In genomic region chr1:119713538-119714456, GRCh38 we compare ENCODE assay signal across 8 cellular contexts. TPM values are rescaled to one million over a fixed set of nuclear protein-coding genes. Genes with fewer than 3 reads are reported as not detected.
DNase-seq lines count a peak whose midpoint lies in the region; ATAC-seq and TF ChIP-seq lines count a peak whose summit lies in the region.

No MANE protein-coding gene starts in this region.

- H3K36me3 ChIP-seq in endodermal cell (ENCODE audit: control insufficient read depth, insufficient read depth, low read length) = no peaks in the 10 kb centered on the region

- H3K36me3 Mint-ChIP-seq in endodermal cell (ENCODE audit: low read depth) = peaks cover 3% of the 10 kb centered on the region
- peaks cover 6% of the 10 kb centered on the region for H3K36me3 Mint-ChIP-seq in natural killer cell treated with Interleukin-12 subunit alpha and Interleukin-12 subunit beta and Interleukin-15 and Interleukin-18, amount 100 ng/mL, for 72 hours

- peaks cover 12% of the 10 kb centered on the region for H3K4me1 ChIP-seq in endodermal cell (ENCODE audit: control insufficient read depth, insufficient read depth, low read length)

- peak overlapping the region; percentile 96 for H3K27ac ChIP-seq in endodermal cell (ENCODE audit: low read depth, low read length)

- H3K27me3 ChIP-seq in endodermal cell (ENCODE audit: control insufficient read depth, insufficient read depth, low read length, poor library complexity, severe bottlenecking) = no peaks in the 10 kb centered on the region

- WGBS in endodermal cell (ENCODE audit: insufficient coverage in 1 of 2, insufficient read length in 1 of 2), 2 experiments = 53 to 57% methylated on average over 6 to 8 of the region's 8 CpGs
- WGBS in lower leg skin, 2 donors = 40 to 44% methylated on average over 8 of the region's 8 CpGs

- DNase-seq in NCI-H2029 (lab: John Stamatoyannopoulos, UW) (peak; percentile 12), NCI-H2029 treated with DMSO at 0.1 percent for 48 hours (lab: John Stamatoyannopoulos, UW) (no peak), NCI-H82 treated with DMSO at 0.1 percent for 48 hours (lab: John Stamatoyannopoulos, UW; ENCODE audit: unreplicated experiment) (peak; percentile 65), endodermal cell (peak; percentile 81), lower leg skin (ENCODE audit: low spot score in 2 of 2) (no peak)
- DNase-seq in natural killer cell treated with Interleukin-12 subunit alpha and Interleukin-12 subunit beta and Interleukin-15 and Interleukin-18, amount 100 ng/mL, for 72 hours (ENCODE audit: low spot score) = no peak
- no peak for DNase-seq in NK-92 treated with Interleukin-12 subunit alpha and Interleukin-12 subunit beta, amount 100 ng/mL, for 24 hours (lab: John Stamatoyannopoulos, UW)

- H3K9ac ChIP-seq in endodermal cell (ENCODE audit: extremely low read depth, low read length, poor library complexity, severe bottlenecking) = peak overlapping the region; percentile 94

- peaks cover 2% of the 10 kb centered on the region for H3K27me3 Mint-ChIP-seq in endodermal cell (ENCODE audit: insufficient read depth)
- H3K27me3 Mint-ChIP-seq in natural killer cell treated with Interleukin-12 subunit alpha and Interleukin-12 subunit beta and Interleukin-15 and Interleukin-18, amount 100 ng/mL, for 72 hours = peaks cover 20 to 22% of the 10 kb centered on the region in 2 donors

- ATAC-seq in natural killer cell treated with Interleukin-12 subunit alpha and Interleukin-12 subunit beta and Interleukin-15 and Interleukin-18, amount 100 ng/mL, for 72 hours = no peak
- no peak for ATAC-seq in GM21423 (IDR thresholded peaks at IDR 0.05; ENCODE audit: unreplicated experiment)

- no peak for TF ChIP-seq POLR2A in lower leg skin (IDR thresholded peaks at IDR 0.05)

- H3K4me3 ChIP-seq in endodermal cell (ENCODE audit: low read length) = peak overlapping the region; percentile 99
- H3K4me3 ChIP-seq in lower leg skin (ENCODE audit: low read depth, poor library complexity, severe bottlenecking) = no peak overlapping the region

- TF ChIP-seq CTCF in endodermal cell (conservative IDR thresholded peaks at IDR 0.05) (no peak), lower leg skin (IDR thresholded peaks at IDR 0.05) (no peak)

- H3K27ac Mint-ChIP-seq in endodermal cell = peak overlapping the region; percentile 91
- peak overlapping the region in 1 of 2 donors; percentile 86 for H3K27ac Mint-ChIP-seq in natural killer cell treated with Interleukin-12 subunit alpha and Interleukin-12 subunit beta and Interleukin-15 and Interleukin-18, amount 100 ng/mL, for 72 hours

- peak overlapping the region; percentile 90 for H3K4me3 Mint-ChIP-seq in endodermal cell
- peak overlapping the region; percentile 79 for H3K4me3 Mint-ChIP-seq in natural killer cell treated with Interleukin-12 subunit alpha and Interleukin-12 subunit beta and Interleukin-15 and Interleukin-18, amount 100 ng/mL, for 72 hours

- intact Hi-C loops in lower leg skin (cut with DNase I; ENCODE audit: low total_unique reads) = no loop called here

- no peaks in the 10 kb centered on the region for H3K9me3 Mint-ChIP-seq in endodermal cell
- H3K9me3 Mint-ChIP-seq in natural killer cell treated with Interleukin-12 subunit alpha and Interleukin-12 subunit beta and Interleukin-15 and Interleukin-18, amount 100 ng/mL, for 72 hours = no peaks in the 10 kb centered on the region

- no peaks in the 10 kb centered on the region for H3K9me3 ChIP-seq in endodermal cell (ENCODE audit: control insufficient read depth, low read length)

- peaks cover 40% of the 10 kb centered on the region for H3K4me1 Mint-ChIP-seq in endodermal cell
- peaks cover 19 to 28% of the 10 kb centered on the region in 2 donors for H3K4me1 Mint-ChIP-seq in natural killer cell treated with Interleukin-12 subunit alpha and Interleukin-12 subunit beta and Interleukin-15 and Interleukin-18, amount 100 ng/mL, for 72 hours (ENCODE audit: low read depth in 2 of 2)

RNA-seq across cellular contexts. Expression of gene PHGDH, which starts 2.1 kb away (rescaled TPM):
- total RNA-seq in endodermal cell (100 to 1,000 TPM; 156 to 176 TPM), lower leg skin (10 to 100 TPM; 55.1 to 94.2 (median 73.5) TPM)
- polyA plus RNA-seq in endodermal cell (2013, experiment 1 of 2) = 234 TPM
- polyA plus RNA-seq in endodermal cell (2013, experiment 2 of 2) = 177 TPM
- total RNA-seq in natural killer cell treated with Interleukin-12 subunit alpha and Interleukin-12 subunit beta and Interleukin-15 and Interleukin-18, amount 100 ng/mL, for 72 hours = 10 to 100 TPM; 37.6 to 42.1 TPM

RNA-seq across cellular contexts. Expression of gene HMGCS2, which starts 54.9 kb away (rescaled TPM):
- total RNA-seq in endodermal cell (not detected), lower leg skin (100 to 1,000 TPM in 2 of 4 donors, 10 to 100 TPM in 2; 23.9 to 400 (median 93.4) TPM)
- 0.64 TPM for polyA plus RNA-seq in endodermal cell (2013, experiment 1 of 2)
- 0.91 TPM for polyA plus RNA-seq in endodermal cell (2013, experiment 2 of 2)
- total RNA-seq in natural killer cell treated with Interleukin-12 subunit alpha and Interleukin-12 subunit beta and Interleukin-15 and Interleukin-18, amount 100 ng/mL, for 72 hours = not detected

Comparison
In these comparisons a context has a peak if more than half of its experiments do, and no peak if none do; other contexts are left out.
1. DNase-seq: peak in NCI-H2029 (single experiment), NCI-H82 treated with DMSO at 0.1 percent for 48 hours (single experiment) and endodermal cell (single experiment); none in NCI-H2029 treated with DMSO at 0.1 percent for 48 hours (single experiment), natural killer cell treated with Interleukin-12 subunit alpha and Interleukin-12 subunit beta and Interleukin-15 and Interleukin-18, amount 100 ng/mL, for 72 hours (single experiment), NK-92 treated with Interleukin-12 subunit alpha and Interleukin-12 subunit beta, amount 100 ng/mL, for 24 hours (single experiment) and lower leg skin (0 of 2).
2. RNA of gene HMGCS2, which starts 54.9 kb away (total RNA-seq): 23.9 to 400 TPM in lower leg skin; not detected in endodermal cell and not detected in natural killer cell treated with Interleukin-12 subunit alpha and Interleukin-12 subunit beta and Interleukin-15 and Interleukin-18, amount 100 ng/mL, for 72 hours; every median in the first group is over 10 times any median in the second.